Comparison of ENCODE assay signal across 1 cellular context in the genomic region with DNA sequence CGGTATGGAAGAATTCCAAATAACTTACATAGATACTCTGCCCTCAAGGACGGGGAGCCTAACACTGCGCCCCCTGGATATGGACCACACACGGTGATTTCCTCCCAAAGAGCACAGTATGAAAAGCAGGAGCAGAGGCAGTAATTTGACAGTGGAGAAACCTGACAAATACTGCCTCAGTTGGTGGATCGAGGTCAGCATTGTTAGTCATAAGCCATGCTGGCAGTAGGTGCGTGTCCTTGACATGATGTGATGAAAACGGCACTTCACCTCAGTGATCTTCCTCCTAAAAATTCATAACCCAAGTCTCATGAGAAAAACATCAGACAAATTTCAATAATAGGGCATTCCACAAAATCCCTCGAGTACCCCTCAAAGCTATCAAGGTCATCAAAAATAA.
DNase-seq lines count a peak whose midpoint lies in the region; TF ChIP-seq lines count a peak whose summit lies in the region.
"Not testable (repeated sequence)": the region's sequence is repeated elsewhere in the genome, so short reads cannot be mapped to it uniquely, and the experiment has no call there.

No MANE protein-coding gene starts in this region.

- H3K4me1 ChIP-seq in adrenal gland (replicated peaks in 1 of 2) = peaks cover 0 to 13% of the 10 kb centered on the region in 2 donors

- 42 to 83% (median 47%) methylated on average over 7 to 8 of the region's 8 CpGs for WGBS in adrenal gland, 4 donors

- peak overlapping the region in 1 of 5 donors; percentile 63 for H3K27ac ChIP-seq in adrenal gland

- TF ChIP-seq POLR2A in adrenal gland (IDR thresholded peaks at IDR 0.05) = not testable (repeated sequence)

- not testable (repeated sequence) for H3K4me3 ChIP-seq in adrenal gland

- intact Hi-C loops in adrenal gland (cut with DNase I) = not testable (repeated sequence)

- H3K36me3 ChIP-seq in adrenal gland (replicated peaks in 1 of 2) = not testable (repeated sequence)

- not testable (repeated sequence) for TF ChIP-seq CTCF in adrenal gland (IDR thresholded peaks at IDR 0.05)

- DNase-seq in adrenal gland = peak; percentile 33 to 62 (median 45)

- not testable (repeated sequence) for H3K9me3 ChIP-seq in adrenal gland (replicated peaks in 1 of 3)

- H3K27me3 ChIP-seq in adrenal gland = not testable (repeated sequence)
